17 cellular contexts compared by ENCODE assay signal in genomic region chr2:1585635-1586034, GRCh38.
DNase-seq lines count a peak whose midpoint lies in the region; ATAC-seq and TF ChIP-seq lines count a peak whose summit lies in the region.
"Had no signal": no experiment of that assay in that cellular context is flagged by ENCODE, and none has a peak within 500 bp of the region (broad histone marks: within the 10 kb centered on the region; RNA-seq: fewer than 3 reads in every experiment).

No MANE protein-coding gene starts in this region.

- H3K36me3 ChIP-seq in heart left ventricle (no peaks in the 10 kb centered on the region), RWPE2 (ENCODE audit: low read depth) (no peaks in the 10 kb centered on the region), lower lobe of right lung (no peaks in the 10 kb centered on the region)
- H3K36me3 ChIP-seq: BLaER1, HAP-1 had no signal

- intact Hi-C loops in Right ventricle myocardium inferior (cut with DNase I) (no loop called here), heart left ventricle (cut with DNase I) (loop anchor here in 1 of 10 donors (10.0 kb wide), 1 partner anchor 239 kb away; no protein-coding TSS in a partner anchor), lower lobe of right lung (cut with DNase I) (no loop called here), posterior vena cava (cut with DNase I) (no loop called here)
- intact Hi-C loops in activated naive CD4-positive, alpha-beta T cell treated with anti-CD3 and anti-CD28 coated beads for 36 hours (cut with micrococcal nuclease): no loop called here

- no peaks in the 10 kb centered on the region for H3K9me3 Mint-ChIP-seq in activated naive CD4-positive, alpha-beta T cell treated with anti-CD3 and anti-CD28 coated beads for 36 hours

- no peak for ATAC-seq in Right ventricle myocardium inferior
- ATAC-seq in heart left ventricle: no peak
- ATAC-seq in RWPE2 (ENCODE audit: low read depth): no peak
- no peak for ATAC-seq in lower lobe of right lung
- ATAC-seq in omental fat pad (ENCODE audit: low FRiP score): no peak

- 88 to 94% (median 91%) methylated on average over 16 to 17 of the region's 17 CpGs for WGBS in heart left ventricle, 4 donors

- peaks cover 0 to 4% (median 0%) of the 10 kb centered on the region in 12 donors for H3K9me3 ChIP-seq in heart left ventricle
- H3K9me3 ChIP-seq in RWPE2 (ENCODE audit: severe bottlenecking): no peaks in the 10 kb centered on the region
- H3K9me3 ChIP-seq in lower lobe of right lung: no peaks in the 10 kb centered on the region
- H3K9me3 ChIP-seq: BLaER1, Caco-2, HAP-1 had no signal

- H3K4me3 ChIP-seq in heart left ventricle (no peak overlapping the region), RWPE2 (ENCODE audit: severe bottlenecking) (no peak overlapping the region), lower lobe of right lung (no peak overlapping the region)
- H3K4me3 ChIP-seq: BLaER1, HAP-1 had no signal

- H3K27me3 ChIP-seq in heart left ventricle: peaks cover 0 to 2% (median 0%) of the 10 kb centered on the region in 9 donors
- no peaks in the 10 kb centered on the region for H3K27me3 ChIP-seq in RWPE2 (ENCODE audit: insufficient read depth, poor library complexity, severe bottlenecking)
- no peaks in the 10 kb centered on the region for H3K27me3 ChIP-seq in lower lobe of right lung (ENCODE audit: low read depth)
- H3K27me3 ChIP-seq: BLaER1 had no signal

- CTCF ChIA-PET in activated naive CD4-positive, alpha-beta T cell treated with anti-CD3 and anti-CD28 coated beads for 36 hours (lab: Charles Lee): no interaction called here

- H3K4me1 ChIP-seq in heart left ventricle (peaks cover 0 to 10% (median under 1%) of the 10 kb centered on the region in 12 donors), RWPE2 (ENCODE audit: insufficient read depth, poor library complexity, severe bottlenecking) (peaks cover 10% of the 10 kb centered on the region), lower lobe of right lung (peaks cover 7% of the 10 kb centered on the region)
- H3K4me1 ChIP-seq: HAP-1 had no signal

- TF ChIP-seq CTCF in heart left ventricle (IDR thresholded peaks at IDR 0.05): no peak
- no peak for TF ChIP-seq CTCF in RWPE2 (IDR thresholded peaks at IDR 0.05; ENCODE audit: poor library complexity, severe bottlenecking)
- TF ChIP-seq CTCF in lower lobe of right lung (IDR thresholded peaks at IDR 0.05): no peak
- no peak for TF ChIP-seq CTCF in omental fat pad (IDR thresholded peaks at IDR 0.05)

- no peaks in the 10 kb centered on the region for H3K36me3 Mint-ChIP-seq in activated naive CD4-positive, alpha-beta T cell treated with anti-CD3 and anti-CD28 coated beads for 36 hours (ENCODE audit: low read depth)
- H3K36me3 Mint-ChIP-seq: CD8-positive, alpha-beta memory T cell had no signal

- peaks cover 21% of the 10 kb centered on the region for H3K27me3 Mint-ChIP-seq in activated naive CD4-positive, alpha-beta T cell treated with anti-CD3 and anti-CD28 coated beads for 36 hours (ENCODE audit: low read depth)

- no peak overlapping the region for H3K27ac Mint-ChIP-seq in activated naive CD4-positive, alpha-beta T cell treated with anti-CD3 and anti-CD28 coated beads for 36 hours
- H3K27ac Mint-ChIP-seq: CD8-positive, alpha-beta memory T cell had no signal

- H3K27ac ChIP-seq in heart left ventricle (no peak overlapping the region), RWPE2 (ENCODE audit: poor library complexity, severe bottlenecking) (peak overlapping the region; percentile 43), lower lobe of right lung (no peak overlapping the region)
- H3K27ac ChIP-seq: BLaER1, HL-60 had no signal

- TF ChIP-seq POLR2A in heart left ventricle (IDR thresholded peaks at IDR 0.05): no peak

- no peaks in the 10 kb centered on the region for H3K4me1 Mint-ChIP-seq in activated naive CD4-positive, alpha-beta T cell treated with anti-CD3 and anti-CD28 coated beads for 36 hours (ENCODE audit: low read depth)
- H3K4me1 Mint-ChIP-seq: CD8-positive, alpha-beta memory T cell had no signal

- DNase-seq in Right ventricle myocardium inferior (ENCODE audit: missing footprints): peak; percentile 51
- DNase-seq in heart left ventricle: no peak
- peak; percentile 51 for DNase-seq in RWPE2 (ENCODE audit: low spot score)
- peak; percentile 37 for DNase-seq in lower lobe of right lung
- peak; percentile 76 for DNase-seq in posterior vena cava (ENCODE audit: low spot score)
- DNase-seq in omental fat pad (ENCODE audit: low spot score): no peak
- DNase-seq in activated naive CD4-positive, alpha-beta T cell treated with anti-CD3 and anti-CD28 coated beads for 36 hours: no peak
- DNase-seq in DMS114 treated with DMSO at 0.1 percent for 48 hours (lab: John Stamatoyannopoulos, UW; ENCODE audit: unreplicated experiment): no peak
- DNase-seq: 8988T, AML-193, Caco-2, DMS53, GF-D8 had no signal

- no peak overlapping the region for H3K4me3 Mint-ChIP-seq in activated naive CD4-positive, alpha-beta T cell treated with anti-CD3 and anti-CD28 coated beads for 36 hours
- H3K4me3 Mint-ChIP-seq: CD8-positive, alpha-beta memory T cell had no signal

Comparison
In these comparisons a context has a peak if more than half of its experiments do, and no peak if none do; other contexts are left out.
1. DNase-seq: peak in Right ventricle myocardium inferior (single experiment), RWPE2 (single experiment), lower lobe of right lung (single experiment) and posterior vena cava (single experiment); none in heart left ventricle (0 of 5), omental fat pad (single experiment), activated naive CD4-positive, alpha-beta T cell treated with anti-CD3 and anti-CD28 coated beads for 36 hours (single experiment) and DMS114 treated with DMSO at 0.1 percent for 48 hours (single experiment).